1 cellular context compared by ENCODE assay signal in genomic region chr1:28339551-28339950, GRCh38.
A peak's percentile ranks its signal among the peaks of the same experiment; 100 is the strongest.
TF ChIP-seq lines count a peak whose summit lies in the region.

No MANE protein-coding gene starts in this region.

TF ChIP-seq in K562, 482 proteins besides CTCF, POLR2A, EP300 and RAD21:
- TF ChIP-seq ZNF316 (IDR thresholded peaks at IDR 0.05) (peak; percentile 73), CCAR2 (IDR thresholded peaks at IDR 0.05; ENCODE audit: low read depth, low read length) (no peak), ZNF445 (CRISPR knock-in tag; IDR thresholded peaks at IDR 0.05; ENCODE audit: low read depth) (no peak), MEF2D (tag; conservative IDR thresholded peaks at IDR 0.05; ENCODE audit: low read depth) (no peak), C11orf30 (IDR thresholded peaks at IDR 0.05; ENCODE audit: low read depth) (peak; percentile 27; the same call in 1 of the 2 replicates), RNF219 (CRISPR knock-in tag; IDR thresholded peaks at IDR 0.05) (no peak)
